Comparison of ENCODE assay signal across 17 cellular contexts in genomic region chr5:152625696-152626095, GRCh38.
DNase-seq lines count a peak whose midpoint lies in the region; ATAC-seq and TF ChIP-seq lines count a peak whose summit lies in the region.
"Had no signal": no experiment of that assay in that cellular context is flagged by ENCODE, and none has a peak within 500 bp of the region (broad histone marks: within the 10 kb centered on the region; RNA-seq: fewer than 3 reads in every experiment).

No MANE protein-coding gene starts in this region.

- H3K36me3 ChIP-seq in mesendoderm (ENCODE audit: control insufficient read depth, insufficient read depth, low read length) (no peaks in the 10 kb centered on the region), neuronal stem cell (replicated peaks in 1 of 2; ENCODE audit: control insufficient read depth in 2 of 2, insufficient read depth in 2 of 2, low read length in 2 of 2) (no peaks in the 10 kb centered on the region)
- H3K36me3 ChIP-seq: BLaER1 treated with 17β-estradiol and CSF1 and Interleukin-3, amounts not matched to agents 10 nM and 100 nM had no signal

- H3K4me1 ChIP-seq in mesendoderm (ENCODE audit: control insufficient read depth, low read depth, low read length) (peaks cover 9% of the 10 kb centered on the region), neuronal stem cell (ENCODE audit: control insufficient read depth in 2 of 2, insufficient read depth in 1 of 2, low read depth in 1 of 2, low read length in 2 of 2) (peaks cover 7 to 18% of the 10 kb centered on the region in 2 donors)
- H3K4me1 ChIP-seq: A549 had no signal

- H4K91ac ChIP-seq in neuronal stem cell (ENCODE audit: low read depth, low read length, poor library complexity): no peak overlapping the region

- H3K4me3 ChIP-seq in mesendoderm (ENCODE audit: low read length): no peak overlapping the region
- no peak overlapping the region for H3K4me3 ChIP-seq in neuronal stem cell (ENCODE audit: low read length in 2 of 2)
- H3K4me3 ChIP-seq: A549; BLaER1 treated with 17β-estradiol and CSF1 and Interleukin-3, amounts not matched to agents 10 nM and 100 nM had no signal

- H3K27ac ChIP-seq in mesendoderm (ENCODE audit: low read depth, low read length): peak overlapping the region; percentile 66
- H3K27ac ChIP-seq in neuronal stem cell (replicated peaks; ENCODE audit: low read length): no peak overlapping the region
- H3K27ac ChIP-seq: 22Rv1; A549; BLaER1 treated with 17β-estradiol and CSF1 and Interleukin-3, amounts not matched to agents 10 nM and 100 nM; C4-2B had no signal

- H3K79me2 ChIP-seq in mesendoderm (ENCODE audit: control insufficient read depth, insufficient read depth, low read length): no peaks in the 10 kb centered on the region

- no peaks in the 10 kb centered on the region for H3K36me3 Mint-ChIP-seq in brain
- H3K36me3 Mint-ChIP-seq: CD8-positive, alpha-beta T cell had no signal

- H3K79me1 ChIP-seq in mesendoderm (ENCODE audit: low read length): no peaks in the 10 kb centered on the region
- no peaks in the 10 kb centered on the region for H3K79me1 ChIP-seq in neuronal stem cell (ENCODE audit: low read depth, low read length)

- H3K4me2 ChIP-seq in mesendoderm (ENCODE audit: low read length) (no peak overlapping the region), neuronal stem cell (ENCODE audit: insufficient read depth, low read length, poor library complexity, severe bottlenecking) (no peak overlapping the region)
- H3K4me2 ChIP-seq: A549; BLaER1 treated with 17β-estradiol and CSF1 and Interleukin-3, amounts not matched to agents 10 nM and 100 nM had no signal

- H4K8ac ChIP-seq in mesendoderm (ENCODE audit: low read depth, low read length) (no peak overlapping the region), neuronal stem cell (ENCODE audit: low read depth, low read length) (no peak overlapping the region)

- H3K27me3 ChIP-seq in mesendoderm (ENCODE audit: insufficient read depth, low read length, poor library complexity): no peaks in the 10 kb centered on the region
- H3K27me3 ChIP-seq in neuronal stem cell (ENCODE audit: control insufficient read depth in 3 of 3, insufficient read depth in 3 of 3, low read depth in 1 of 3, low read length in 3 of 3): no peaks in the 10 kb centered on the region
- H3K27me3 ChIP-seq: BLaER1 treated with 17β-estradiol and CSF1 and Interleukin-3, amounts not matched to agents 10 nM and 100 nM had no signal

- H2BK120ac ChIP-seq in mesendoderm (ENCODE audit: low read depth, low read length) (no peak overlapping the region), neuronal stem cell (ENCODE audit: low read depth, low read length) (no peak overlapping the region)

- H3K27me3 Mint-ChIP-seq in brain: no peaks in the 10 kb centered on the region
- H3K27me3 Mint-ChIP-seq: B cell; CD4-positive, alpha-beta T cell had no signal

- H2AK5ac ChIP-seq in mesendoderm (ENCODE audit: low read length) (no peak overlapping the region), neuronal stem cell (ENCODE audit: low read depth, low read length) (no peak overlapping the region)

- no peak for TF ChIP-seq CTCF in brain (conservative IDR thresholded peaks at IDR 0.05)

- H3K23ac ChIP-seq in mesendoderm (ENCODE audit: low read length): no peak overlapping the region
- H3K23ac ChIP-seq in neuronal stem cell (ENCODE audit: low read depth, low read length, poor library complexity): no peak overlapping the region

- no peak overlapping the region for H3K9ac ChIP-seq in mesendoderm (ENCODE audit: low read length)
- no peak overlapping the region for H3K9ac ChIP-seq in neuronal stem cell (ENCODE audit: low read depth, low read length, poor library complexity)
- H3K9ac ChIP-seq: BLaER1 treated with 17β-estradiol and CSF1 and Interleukin-3, amounts not matched to agents 10 nM and 100 nM had no signal

- peak overlapping the region; percentile 69 for H3K56ac ChIP-seq in mesendoderm (ENCODE audit: low read length)

- H4K5ac ChIP-seq in mesendoderm (ENCODE audit: low read length): no peak overlapping the region

- H2BK15ac ChIP-seq in mesendoderm (replicated peaks; ENCODE audit: low read depth) (no peak overlapping the region), neuronal stem cell (ENCODE audit: low read length) (no peak overlapping the region)

- H2AFZ ChIP-seq in neuronal stem cell (ENCODE audit: low read length): peak overlapping the region; percentile 67

- no peak overlapping the region for H3K4me3 Mint-ChIP-seq in brain
- H3K4me3 Mint-ChIP-seq: B cell; CD4-positive, alpha-beta T cell; CD8-positive, alpha-beta T cell had no signal

- peak overlapping the region in 3 of 5 experiments; percentile 2 to 26 (median 13) for H3K27ac Mint-ChIP-seq in brain
- H3K27ac Mint-ChIP-seq: B cell; CD4-positive, alpha-beta T cell; CD8-positive, alpha-beta T cell had no signal

- no peaks in the 10 kb centered on the region for H3K9me3 ChIP-seq in neuronal stem cell (replicated peaks in 1 of 2; ENCODE audit: control insufficient read depth in 2 of 2, insufficient read depth in 1 of 2, low read depth in 1 of 2, low read length in 2 of 2)
- H3K9me3 ChIP-seq: A549; BLaER1 treated with 17β-estradiol and CSF1 and Interleukin-3, amounts not matched to agents 10 nM and 100 nM; Caco-2 had no signal

- H2BK5ac ChIP-seq in mesendoderm (ENCODE audit: low read length): peak overlapping the region; percentile 90
- H2BK5ac ChIP-seq in neuronal stem cell (ENCODE audit: low read length): no peak overlapping the region

- H3K18ac ChIP-seq in mesendoderm (ENCODE audit: low read length): peak overlapping the region; percentile 9
- no peak overlapping the region for H3K18ac ChIP-seq in neuronal stem cell (ENCODE audit: low read length)

- no peak for ATAC-seq in GM18858 (IDR thresholded peaks at IDR 0.05; ENCODE audit: unreplicated experiment)
- ATAC-seq: A549; CD8-positive, alpha-beta T cell had no signal

- peaks cover 0 to 6% (median 3%) of the 10 kb centered on the region in 5 experiments for H3K9me3 Mint-ChIP-seq in brain
- H3K9me3 Mint-ChIP-seq: CD4-positive, alpha-beta T cell; CD8-positive, alpha-beta T cell had no signal

- no CpG with 5 or more reads among the region's 3 CpGs for WGBS in mesendoderm (ENCODE audit: extremely low coverage, insufficient coverage, low lambda C conversion rate)
- no CpG with 5 or more reads among the region's 3 CpGs for WGBS in neuronal stem cell (ENCODE audit: extremely low coverage in 2 of 2, insufficient read length in 2 of 2, insufficient replicate concordance in 1 of 2), 2 donors

- H2BK12ac ChIP-seq in neuronal stem cell (ENCODE audit: low read length): no peak overlapping the region

- H3K14ac ChIP-seq in neuronal stem cell (ENCODE audit: low read length): no peak overlapping the region

- peaks cover 45% of the 10 kb centered on the region for H3K4me1 Mint-ChIP-seq in brain
- H3K4me1 Mint-ChIP-seq: B cell had no signal

- peak overlapping the region; percentile 88 for H3K4ac ChIP-seq in mesendoderm (ENCODE audit: low read depth, low read length)
- H3K4ac ChIP-seq in neuronal stem cell (ENCODE audit: low read length): no peak overlapping the region

- DNase-seq in mesendoderm (peak; percentile 77), neuronal stem cell (ENCODE audit: low spot score) (no peak), Kasumi-1 (lab: John Stamatoyannopoulos, UW) (no peak)
- DNase-seq: AML-193; Caco-2; Calu3; CD4-positive, alpha-beta T cell; CD8-positive, alpha-beta T cell; DMS79 treated with DMSO at 0.1 percent for 48 hours; GF-D8 had no signal
